ENCODE assay signal across 17 cellular contexts in genomic region chr20:48745330-48745729, GRCh38.
A peak's percentile ranks its signal among the peaks of the same experiment; 100 is the strongest.
DNase-seq lines count a peak whose midpoint lies in the region; ATAC-seq and TF ChIP-seq lines count a peak whose summit lies in the region.
"Had no signal": no experiment of that assay in that cellular context is flagged by ENCODE, and none has a peak within 500 bp of the region (broad histone marks: within the 10 kb centered on the region; RNA-seq: fewer than 3 reads in every experiment).

No MANE protein-coding gene starts in this region.

- in situ Hi-C loops in astrocyte of the cerebellum (cut with HindIII; ENCODE audit: low sequenced_read_pairs) = no loop called here

- H3K9me3 Mint-ChIP-seq in CD4-positive, CD25-positive, alpha-beta regulatory T cell = no peaks in the 10 kb centered on the region
- no peaks in the 10 kb centered on the region for H3K9me3 Mint-ChIP-seq in immature natural killer cell
- H3K9me3 Mint-ChIP-seq: activated naive CD8-positive, alpha-beta T cell treated with anti-CD3 and anti-CD28 coated beads, Interleukin-2, amount 50 U/mL, for 24 hours; activated T-helper 2 cell treated with anti-CD3 and anti-CD28 coated beads, Interferon-gamma antibody, Interleukin-2, Interleukin-4, amounts not matched to agents 10 μg/mL and 5 μg/mL and 100 μg/mL, durations not matched to agents 14 hours and 24 hours and 36 hours had no signal

- H3K27ac ChIP-seq in CD4-positive, CD25-positive, alpha-beta regulatory T cell (ENCODE audit: insufficient read depth, low read length, poor library complexity, severe bottlenecking) = no peak overlapping the region
- H3K27ac ChIP-seq: gastroesophageal sphincter had no signal

- H3K27me3 ChIP-seq in CD4-positive, CD25-positive, alpha-beta regulatory T cell (ENCODE audit: control insufficient read depth, insufficient read depth, low read length) = no peaks in the 10 kb centered on the region

- peak; percentile 18 for TF ChIP-seq CTCF in astrocyte of the cerebellum (IDR thresholded peaks at IDR 0.05; ENCODE audit: low read depth, low read length, missing control alignments)
- no peak for TF ChIP-seq CTCF in lower leg skin (IDR thresholded peaks at IDR 0.05)

- intact Hi-C loops in lower leg skin (cut with DNase I; ENCODE audit: low total_unique reads) = no loop called here

- peak overlapping the region in 2 of 3 donors; percentile 3 to 31 for H3K27ac Mint-ChIP-seq in CD4-positive, CD25-positive, alpha-beta regulatory T cell
- H3K27ac Mint-ChIP-seq in immature natural killer cell = peak overlapping the region; percentile 27 to 82 (median 50)
- H3K27ac Mint-ChIP-seq: activated naive CD8-positive, alpha-beta T cell treated with anti-CD3 and anti-CD28 coated beads, Interleukin-2, amount 50 U/mL, for 24 hours; activated T-helper 2 cell treated with anti-CD3 and anti-CD28 coated beads, Interferon-gamma antibody, Interleukin-2, Interleukin-4, amounts not matched to agents 10 μg/mL and 5 μg/mL and 100 μg/mL, durations not matched to agents 14 hours and 24 hours and 36 hours had no signal

- H3K27me3 Mint-ChIP-seq in CD4-positive, CD25-positive, alpha-beta regulatory T cell = no peaks in the 10 kb centered on the region
- peaks cover 1 to 5% (median 3%) of the 10 kb centered on the region in 3 donors for H3K27me3 Mint-ChIP-seq in immature natural killer cell (ENCODE audit: low read depth in 3 of 3)
- H3K27me3 Mint-ChIP-seq: activated CD8-positive, alpha-beta memory T cell treated with anti-CD3 and anti-CD28 coated beads, Interleukin-2, amount 10 ng/mL, durations not matched to agents 7 days and 5 days; activated naive CD8-positive, alpha-beta T cell treated with anti-CD3 and anti-CD28 coated beads, Interleukin-2, amount 50 U/mL, for 24 hours had no signal

- H3K4me1 ChIP-seq in CD4-positive, CD25-positive, alpha-beta regulatory T cell (ENCODE audit: control insufficient read depth, insufficient read depth, low read length, poor library complexity, severe bottlenecking) = peaks cover 28% of the 10 kb centered on the region

- no peaks in the 10 kb centered on the region for H3K9me3 ChIP-seq in CD4-positive, CD25-positive, alpha-beta regulatory T cell (ENCODE audit: control insufficient read depth in 2 of 2, low read length in 2 of 2)
- H3K9me3 ChIP-seq: gastroesophageal sphincter had no signal

- ATAC-seq in CD4-positive, CD25-positive, alpha-beta regulatory T cell (ENCODE audit: low read depth in 2 of 2) = no peak
- ATAC-seq in GM21529 (IDR thresholded peaks at IDR 0.05; ENCODE audit: unreplicated experiment) = no peak
- no peak for ATAC-seq in GM21717 (IDR thresholded peaks at IDR 0.05; ENCODE audit: unreplicated experiment)
- ATAC-seq: activated CD8-positive, alpha-beta memory T cell treated with anti-CD3 and anti-CD28 coated beads, Interleukin-2, amount 10 ng/mL, durations not matched to agents 7 days and 5 days; activated naive CD8-positive, alpha-beta T cell treated with anti-CD3 and anti-CD28 coated beads, Interleukin-2, amount 50 U/mL, for 24 hours; gastroesophageal sphincter had no signal

- no peak for TF ChIP-seq POLR2A in lower leg skin (IDR thresholded peaks at IDR 0.05)

- peaks cover 8 to 49% (median 34%) of the 10 kb centered on the region in 4 donors for H3K4me1 Mint-ChIP-seq in CD4-positive, CD25-positive, alpha-beta regulatory T cell
- peaks cover 52 to 70% of the 10 kb centered on the region in 2 donors for H3K4me1 Mint-ChIP-seq in immature natural killer cell

- no peak for DNase-seq in CD4-positive, CD25-positive, alpha-beta regulatory T cell
- DNase-seq in HEK293T (ENCODE audit: extremely low spot score) = no peak
- DNase-seq in astrocyte of the cerebellum (ENCODE audit: low read depth) = no peak
- DNase-seq in immature natural killer cell = no peak
- no peak for DNase-seq in NCI-H2029 (lab: John Stamatoyannopoulos, UW)
- DNase-seq in lower leg skin (ENCODE audit: low spot score in 2 of 2) = no peak
- DNase-seq: activated CD8-positive, alpha-beta memory T cell treated with anti-CD3 and anti-CD28 coated beads, Interleukin-2, amount 10 ng/mL, durations not matched to agents 7 days and 5 days; activated naive CD8-positive, alpha-beta T cell treated with anti-CD3 and anti-CD28 coated beads, Interleukin-2, amount 50 U/mL, for 24 hours; KG1; kidney glomerular epithelial cell; NCI-H2081 treated with DMSO at 0.1 percent for 48 hours; NK-92 treated with Interleukin-12 subunit alpha and Interleukin-12 subunit beta, amount 100 ng/mL, for 24 hours; RPMI8226 had no signal

- WGBS in lower leg skin, 2 donors = 72 to 74% methylated on average over 6 of the region's 6 CpGs

- POLR2A ChIA-PET in HEK293T (lab: Yijun Ruan, JAX) = no interaction called here

- CTCF ChIA-PET in HEK293T (lab: Yijun Ruan, JAX) = no interaction called here

- peaks cover 39% of the 10 kb centered on the region for H3K36me3 Mint-ChIP-seq in CD4-positive, CD25-positive, alpha-beta regulatory T cell
- H3K36me3 Mint-ChIP-seq in immature natural killer cell = peaks cover 17 to 30% (median 20%) of the 10 kb centered on the region in 3 donors

- H3K4me3 Mint-ChIP-seq in CD4-positive, CD25-positive, alpha-beta regulatory T cell = peak overlapping the region in 1 of 4 donors; percentile 18
- no peak overlapping the region for H3K4me3 Mint-ChIP-seq in immature natural killer cell
- H3K4me3 Mint-ChIP-seq: activated CD8-positive, alpha-beta memory T cell treated with anti-CD3 and anti-CD28 coated beads, Interleukin-2, amount 10 ng/mL, durations not matched to agents 7 days and 5 days; activated naive CD8-positive, alpha-beta T cell treated with anti-CD3 and anti-CD28 coated beads, Interleukin-2, amount 50 U/mL, for 24 hours had no signal

- H3K36me3 ChIP-seq in CD4-positive, CD25-positive, alpha-beta regulatory T cell (ENCODE audit: control insufficient read depth, insufficient read depth, low read length) = peaks cover 64% of the 10 kb centered on the region

- H3K4me3 ChIP-seq in CD4-positive, CD25-positive, alpha-beta regulatory T cell (ENCODE audit: low read depth, low read length) = no peak overlapping the region
- H3K4me3 ChIP-seq in astrocyte of the cerebellum (ENCODE audit: low read depth, low read length) = no peak overlapping the region
- H3K4me3 ChIP-seq in lower leg skin (ENCODE audit: low read depth, poor library complexity, severe bottlenecking) = no peak overlapping the region
- H3K4me3 ChIP-seq: gastroesophageal sphincter had no signal

TF ChIP-seq in HEK293T, 16 proteins besides CTCF, POLR2A, EP300 and RAD21:
- peak; percentile 78 for TF ChIP-seq PKNOX1 (IDR thresholded peaks at IDR 0.05)
- TF ChIP-seq HDGF (IDR thresholded peaks at IDR 0.05; ENCODE audit: borderline replicate concordance) = no peak
